In the genomic region with DNA sequence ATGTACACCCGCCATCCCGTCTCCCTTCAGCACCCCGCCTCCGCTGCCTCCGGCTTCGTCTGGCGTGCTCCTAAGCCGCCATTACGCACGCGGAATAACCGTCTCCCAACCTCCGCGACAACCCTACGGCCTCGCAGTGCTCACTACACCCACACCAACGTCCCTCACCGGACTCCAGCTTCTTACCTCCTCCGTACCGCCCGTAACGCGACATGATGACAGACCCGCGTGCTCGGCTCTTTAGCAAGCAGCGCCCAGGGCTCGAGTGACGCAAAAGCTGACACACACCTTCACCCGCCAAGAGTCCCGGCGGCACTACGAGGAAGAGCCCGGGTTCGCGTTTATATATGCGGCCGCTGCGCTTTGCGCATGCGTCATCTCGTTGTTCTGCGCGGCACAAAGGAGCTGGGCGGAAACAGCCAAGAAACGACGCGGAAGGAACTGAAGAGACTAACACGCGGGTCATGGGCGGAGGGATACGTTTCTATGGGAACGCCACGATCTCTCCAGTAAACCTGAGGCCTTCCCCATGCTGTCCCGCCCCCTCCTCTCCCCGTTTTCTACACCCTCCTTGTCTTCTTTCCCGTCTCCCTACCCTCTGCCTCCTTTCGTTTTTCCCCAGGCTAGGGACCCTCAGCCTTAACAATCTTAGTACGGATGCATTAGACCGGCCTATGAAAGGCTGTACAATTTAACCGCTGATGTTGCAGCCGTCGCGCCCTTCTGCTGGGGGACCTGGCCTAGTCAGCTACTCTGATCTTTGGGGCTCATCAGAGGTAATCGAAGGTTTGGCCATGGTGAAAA, we compare ENCODE assay signal across 1 cellular context.
TF ChIP-seq lines count a peak whose summit lies in the region.

TSS of gene SRSF7 (minus strand) at position 319 of the 804 bp plus-strand sequence. CDS start at position 214, 105 bp downstream.

TF ChIP-seq in GM23338, 12 proteins besides CTCF, POLR2A, EP300 and RAD21:
- TF ChIP-seq STAT1 (IDR thresholded peaks at IDR 0.05; ENCODE audit: unreplicated experiment), result no peak
- no peak for TF ChIP-seq NANOG (IDR thresholded peaks at IDR 0.05; ENCODE audit: borderline replicate concordance)
- TF ChIP-seq EZH2 (IDR thresholded peaks at IDR 0.05; ENCODE audit: low read depth, unreplicated experiment), result no peak
- no peak for TF ChIP-seq JUNB (IDR thresholded peaks at IDR 0.05; ENCODE audit: unreplicated experiment)
- TF ChIP-seq, protein P1, sequence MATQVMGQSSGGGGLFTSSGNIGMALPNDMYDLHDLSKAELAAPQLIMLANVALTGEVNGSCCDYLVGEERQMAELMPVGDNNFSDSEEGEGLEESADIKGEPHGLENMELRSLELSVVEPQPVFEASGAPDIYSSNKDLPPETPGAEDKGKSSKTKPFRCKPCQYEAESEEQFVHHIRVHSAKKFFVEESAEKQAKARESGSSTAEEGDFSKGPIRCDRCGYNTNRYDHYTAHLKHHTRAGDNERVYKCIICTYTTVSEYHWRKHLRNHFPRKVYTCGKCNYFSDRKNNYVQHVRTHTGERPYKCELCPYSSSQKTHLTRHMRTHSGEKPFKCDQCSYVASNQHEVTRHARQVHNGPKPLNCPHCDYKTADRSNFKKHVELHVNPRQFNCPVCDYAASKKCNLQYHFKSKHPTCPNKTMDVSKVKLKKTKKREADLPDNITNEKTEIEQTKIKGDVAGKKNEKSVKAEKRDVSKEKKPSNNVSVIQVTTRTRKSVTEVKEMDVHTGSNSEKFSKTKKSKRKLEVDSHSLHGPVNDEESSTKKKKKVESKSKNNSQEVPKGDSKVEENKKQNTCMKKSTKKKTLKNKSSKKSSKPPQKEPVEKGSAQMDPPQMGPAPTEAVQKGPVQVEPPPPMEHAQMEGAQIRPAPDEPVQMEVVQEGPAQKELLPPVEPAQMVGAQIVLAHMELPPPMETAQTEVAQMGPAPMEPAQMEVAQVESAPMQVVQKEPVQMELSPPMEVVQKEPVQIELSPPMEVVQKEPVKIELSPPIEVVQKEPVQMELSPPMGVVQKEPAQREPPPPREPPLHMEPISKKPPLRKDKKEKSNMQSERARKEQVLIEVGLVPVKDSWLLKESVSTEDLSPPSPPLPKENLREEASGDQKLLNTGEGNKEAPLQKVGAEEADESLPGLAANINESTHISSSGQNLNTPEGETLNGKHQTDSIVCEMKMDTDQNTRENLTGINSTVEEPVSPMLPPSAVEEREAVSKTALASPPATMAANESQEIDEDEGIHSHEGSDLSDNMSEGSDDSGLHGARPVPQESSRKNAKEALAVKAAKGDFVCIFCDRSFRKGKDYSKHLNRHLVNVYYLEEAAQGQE (IDR thresholded peaks at IDR 0.05; ENCODE audit: unreplicated experiment), result peak; percentile 39
- peak; percentile 83 for TF ChIP-seq CREB1 (CRISPR knock-in tag; IDR thresholded peaks at IDR 0.05; ENCODE audit: low read depth)
- TF ChIP-seq EZH2phosphoT487 (IDR thresholded peaks at IDR 0.05; ENCODE audit: unreplicated experiment), result no peak
- peak; percentile 96; the same call in 1 of the 2 replicates for TF ChIP-seq ZNF114 (CRISPR knock-in tag; IDR thresholded peaks at IDR 0.05)
- TF ChIP-seq ZNF331 (CRISPR knock-in tag; IDR thresholded peaks at IDR 0.05; ENCODE audit: low read depth), result no peak
- peak; percentile 84 for TF ChIP-seq ETS1 (IDR thresholded peaks at IDR 0.05)
- TF ChIP-seq POLR2AphosphoS5 (IDR thresholded peaks at IDR 0.05; ENCODE audit: low read depth), result peak; percentile 100
- no peak for TF ChIP-seq ZNF462 (CRISPR knock-in tag; IDR thresholded peaks at IDR 0.05)
